1 cellular context compared by ENCODE assay signal in genomic region chr9:103014242-103014641, GRCh38.
TF ChIP-seq lines count a peak whose summit lies in the region.

No MANE protein-coding gene starts in this region.

TF ChIP-seq in K562, 482 proteins besides CTCF, POLR2A, EP300 and RAD21 (continued from another document):
- TF ChIP-seq, protein P1, sequence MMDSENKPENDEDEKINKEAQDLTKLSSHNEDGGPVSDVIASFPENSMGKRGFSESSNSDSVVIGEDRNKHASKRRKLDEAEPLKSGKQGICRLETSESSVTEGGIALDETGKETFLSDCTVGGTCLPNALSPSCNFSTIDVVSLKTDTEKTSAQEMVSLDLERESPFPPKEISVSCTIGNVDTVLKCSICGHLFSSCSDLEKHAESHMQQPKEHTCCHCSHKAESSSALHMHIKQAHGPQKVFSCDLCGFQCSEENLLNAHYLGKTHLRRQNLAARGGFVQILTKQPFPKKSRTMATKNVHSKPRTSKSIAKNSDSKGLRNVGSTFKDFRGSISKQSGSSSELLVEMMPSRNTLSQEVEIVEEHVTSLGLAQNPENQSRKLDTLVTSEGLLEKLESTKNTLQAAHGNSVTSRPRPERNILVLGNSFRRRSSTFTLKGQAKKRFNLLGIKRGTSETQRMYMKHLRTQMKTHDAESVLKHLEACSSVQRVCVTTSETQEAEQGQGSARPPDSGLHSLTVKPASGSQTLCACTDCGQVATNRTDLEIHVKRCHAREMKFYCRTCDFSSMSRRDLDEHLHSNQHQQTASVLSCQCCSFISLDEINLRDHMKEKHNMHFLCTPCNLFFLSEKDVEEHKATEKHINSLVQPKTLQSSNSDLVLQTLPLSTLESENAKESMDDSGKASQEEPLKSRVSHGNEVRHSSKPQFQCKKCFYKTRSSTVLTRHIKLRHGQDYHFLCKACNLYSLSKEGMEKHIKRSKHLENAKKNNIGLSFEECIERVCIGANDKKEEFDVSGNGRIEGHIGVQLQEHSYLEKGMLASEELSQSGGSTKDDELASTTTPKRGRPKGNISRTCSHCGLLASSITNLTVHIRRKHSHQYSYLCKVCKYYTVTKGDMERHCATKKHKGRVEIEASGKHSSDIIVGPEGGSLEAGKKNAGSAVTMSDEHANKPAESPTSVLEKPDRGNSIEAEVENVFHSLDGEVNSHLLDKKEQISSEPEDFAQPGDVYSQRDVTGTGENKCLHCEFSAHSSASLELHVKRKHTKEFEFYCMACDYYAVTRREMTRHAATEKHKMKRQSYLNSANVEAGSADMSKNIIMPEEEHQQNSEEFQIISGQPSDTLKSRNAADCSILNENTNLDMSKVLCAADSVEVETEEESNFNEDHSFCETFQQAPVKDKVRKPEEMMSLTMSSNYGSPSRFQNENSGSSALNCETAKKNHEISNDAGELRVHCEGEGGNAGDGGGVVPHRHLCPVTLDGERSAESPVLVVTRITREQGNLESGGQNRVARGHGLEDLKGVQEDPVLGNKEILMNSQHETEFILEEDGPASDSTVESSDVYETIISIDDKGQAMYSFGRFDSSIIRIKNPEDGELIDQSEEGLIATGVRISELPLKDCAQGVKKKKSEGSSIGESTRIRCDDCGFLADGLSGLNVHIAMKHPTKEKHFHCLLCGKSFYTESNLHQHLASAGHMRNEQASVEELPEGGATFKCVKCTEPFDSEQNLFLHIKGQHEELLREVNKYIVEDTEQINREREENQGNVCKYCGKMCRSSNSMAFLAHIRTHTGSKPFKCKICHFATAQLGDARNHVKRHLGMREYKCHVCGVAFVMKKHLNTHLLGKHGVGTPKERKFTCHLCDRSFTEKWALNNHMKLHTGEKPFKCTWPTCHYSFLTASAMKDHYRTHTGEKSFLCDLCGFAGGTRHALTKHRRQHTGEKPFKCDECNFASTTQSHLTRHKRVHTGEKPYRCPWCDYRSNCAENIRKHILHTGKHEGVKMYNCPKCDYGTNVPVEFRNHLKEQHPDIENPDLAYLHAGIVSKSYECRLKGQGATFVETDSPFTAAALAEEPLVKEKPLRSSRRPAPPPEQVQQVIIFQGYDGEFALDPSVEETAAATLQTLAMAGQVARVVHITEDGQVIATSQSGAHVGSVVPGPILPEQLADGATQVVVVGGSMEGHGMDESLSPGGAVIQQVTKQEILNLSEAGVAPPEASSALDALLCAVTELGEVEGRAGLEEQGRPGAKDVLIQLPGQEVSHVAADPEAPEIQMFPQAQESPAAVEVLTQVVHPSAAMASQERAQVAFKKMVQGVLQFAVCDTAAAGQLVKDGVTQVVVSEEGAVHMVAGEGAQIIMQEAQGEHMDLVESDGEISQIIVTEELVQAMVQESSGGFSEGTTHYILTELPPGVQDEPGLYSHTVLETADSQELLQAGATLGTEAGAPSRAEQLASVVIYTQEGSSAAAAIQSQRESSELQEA (IDR thresholded peaks at IDR 0.05; ENCODE audit: low read depth), result no peak
- TF ChIP-seq NCOA2 (IDR thresholded peaks at IDR 0.05; ENCODE audit: partially characterized antibody in 2 of 2), result peak in 1 of 2 experiments; percentile 62
- TF ChIP-seq HMG20B (CRISPR knock-in tag; IDR thresholded peaks at IDR 0.05), result no peak
- no peak for TF ChIP-seq NFE2L1 (tag; IDR thresholded peaks at IDR 0.05; ENCODE audit: borderline replicate concordance, low read depth)
